In the genomic region with DNA sequence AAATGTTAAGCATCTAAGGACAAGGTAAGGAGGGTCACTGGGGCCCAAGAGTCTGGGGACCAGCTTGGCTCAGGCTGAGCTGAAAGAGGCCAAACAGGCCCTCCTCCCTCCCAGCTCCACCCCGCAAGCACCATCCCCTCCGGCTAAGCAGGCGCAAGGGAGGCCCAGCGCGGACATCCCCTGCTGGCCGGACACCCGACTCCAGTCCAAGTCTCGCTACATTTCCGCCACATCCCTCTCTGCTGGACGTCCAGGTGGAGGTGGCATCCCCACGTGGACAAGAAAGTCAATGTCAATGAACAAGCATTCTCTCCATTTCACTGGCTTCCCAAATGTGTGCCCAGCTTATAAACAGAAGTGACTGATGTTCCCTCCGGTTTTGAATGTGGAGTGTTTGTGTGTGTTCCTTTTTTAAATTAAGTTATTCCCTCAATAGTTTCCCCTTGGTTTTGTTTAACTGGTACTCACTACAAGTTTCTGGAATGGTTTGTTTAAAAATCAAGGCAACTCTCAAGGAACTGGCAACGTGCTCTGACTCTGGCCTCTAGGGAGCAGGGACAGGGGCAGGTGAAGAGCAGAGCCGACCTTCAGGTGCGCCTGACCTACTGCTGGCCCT, we compare ENCODE assay signal across 18 cellular contexts. TPM values are rescaled to one million over a fixed set of nuclear protein-coding genes. Genes with fewer than 3 reads are reported as not detected.
DNase-seq lines count a peak whose midpoint lies in the region; ATAC-seq and TF ChIP-seq lines count a peak whose summit lies in the region.
"Had no signal": no experiment of that assay in that cellular context is flagged by ENCODE, and none has a peak within 500 bp of the region (broad histone marks: within the 10 kb centered on the region; RNA-seq: fewer than 3 reads in every experiment).

No MANE protein-coding gene starts in this region.

- peak; percentile 35 for DNase-seq in natural killer cell treated with Interleukin-12 subunit alpha and Interleukin-12 subunit beta and Interleukin-15 and Interleukin-18, amount 100 ng/mL, for 72 hours (ENCODE audit: low spot score)
- DNase-seq in natural killer cell (no peak), nephron progenitor cell (no peak), GM19238 (ENCODE audit: insufficient read length, low spot score) (no peak), EL (no peak), prostate gland (ENCODE audit: low spot score) (no peak), KG1 (lab: John Stamatoyannopoulos, UW) (no peak)
- DNase-seq: DMS153, HCEC 1CT, MV-4-11, NCI-H1436, NCI-H2029 treated with DMSO at 0.1 percent for 48 hours, NCI-H510A, NCI-H774 had no signal

- H3K36me3 Mint-ChIP-seq in natural killer cell treated with Interleukin-12 subunit alpha and Interleukin-12 subunit beta and Interleukin-15 and Interleukin-18, amount 100 ng/mL, for 72 hours = peaks cover 7% of the 10 kb centered on the region
- H3K36me3 Mint-ChIP-seq in natural killer cell = peaks cover 13% of the 10 kb centered on the region
- peaks cover 53% of the 10 kb centered on the region for H3K36me3 Mint-ChIP-seq in brain
- peaks cover 46% of the 10 kb centered on the region for H3K36me3 Mint-ChIP-seq in nephron progenitor cell (ENCODE audit: low read depth)

- no peaks in the 10 kb centered on the region for H3K27me3 ChIP-seq in prostate gland (replicated peaks; ENCODE audit: insufficient read depth)
- H3K27me3 ChIP-seq: SJSA1 had no signal

- peaks cover 12 to 35% of the 10 kb centered on the region in 2 donors for H3K36me3 ChIP-seq in prostate gland

- TF ChIP-seq POLR2A in prostate gland (IDR thresholded peaks at IDR 0.05) = no peak

- H3K27me3 Mint-ChIP-seq in natural killer cell treated with Interleukin-12 subunit alpha and Interleukin-12 subunit beta and Interleukin-15 and Interleukin-18, amount 100 ng/mL, for 72 hours = no peaks in the 10 kb centered on the region
- H3K27me3 Mint-ChIP-seq in natural killer cell (ENCODE audit: low read depth in 2 of 2) = no peaks in the 10 kb centered on the region
- H3K27me3 Mint-ChIP-seq in brain = peaks cover 4% of the 10 kb centered on the region
- H3K27me3 Mint-ChIP-seq in nephron progenitor cell (ENCODE audit: low read depth, poor library complexity) = no peaks in the 10 kb centered on the region

- ATAC-seq in natural killer cell treated with Interleukin-12 subunit alpha and Interleukin-12 subunit beta and Interleukin-15 and Interleukin-18, amount 100 ng/mL, for 72 hours = no peak
- ATAC-seq in natural killer cell = no peak

- peaks cover 0 to under 1% of the 10 kb centered on the region in 2 donors for H3K4me1 Mint-ChIP-seq in natural killer cell treated with Interleukin-12 subunit alpha and Interleukin-12 subunit beta and Interleukin-15 and Interleukin-18, amount 100 ng/mL, for 72 hours (ENCODE audit: low read depth in 2 of 2)
- H3K4me1 Mint-ChIP-seq in natural killer cell (peaks cover 0 to under 1% of the 10 kb centered on the region in 2 donors), brain (peaks cover 23% of the 10 kb centered on the region), nephron progenitor cell (peaks cover 30% of the 10 kb centered on the region)

- H3K4me1 ChIP-seq in prostate gland (replicated peaks) = no peaks in the 10 kb centered on the region
- H3K4me1 ChIP-seq: SJSA1 had no signal

- no peak overlapping the region for H3K4me3 ChIP-seq in prostate gland
- H3K4me3 ChIP-seq: A549, SJSA1 had no signal

- H3K27ac Mint-ChIP-seq in natural killer cell treated with Interleukin-12 subunit alpha and Interleukin-12 subunit beta and Interleukin-15 and Interleukin-18, amount 100 ng/mL, for 72 hours = no peak overlapping the region
- H3K27ac Mint-ChIP-seq in natural killer cell (no peak overlapping the region), brain (peak overlapping the region; percentile 38 to 96 (median 81)), nephron progenitor cell (peak overlapping the region; percentile 74)

- intact Hi-C loops in natural killer cell (cut with micrococcal nuclease) = no loop called here
- intact Hi-C loops in prostate gland (cut with DNase I) = loop anchor here (10.0 kb wide), 1 partner anchor 79 kb away; no protein-coding TSS in a partner anchor

- no peak overlapping the region for H3K4me3 Mint-ChIP-seq in natural killer cell treated with Interleukin-12 subunit alpha and Interleukin-12 subunit beta and Interleukin-15 and Interleukin-18, amount 100 ng/mL, for 72 hours
- H3K4me3 Mint-ChIP-seq in natural killer cell = no peak overlapping the region
- H3K4me3 Mint-ChIP-seq in brain = no peak overlapping the region
- no peak overlapping the region for H3K4me3 Mint-ChIP-seq in nephron progenitor cell

- TF ChIP-seq CTCF in natural killer cell (IDR thresholded peaks at IDR 0.05) = no peak
- TF ChIP-seq CTCF in brain (conservative IDR thresholded peaks at IDR 0.05) = no peak
- TF ChIP-seq CTCF in nephron progenitor cell (IDR thresholded peaks at IDR 0.05) = no peak
- no peak for TF ChIP-seq CTCF in prostate gland (IDR thresholded peaks at IDR 0.05)

- H3K27ac ChIP-seq in prostate gland = no peak overlapping the region
- H3K27ac ChIP-seq: A549, C4-2B, SJSA1 had no signal

- H3K9me3 ChIP-seq in prostate gland = no peaks in the 10 kb centered on the region
- H3K9me3 ChIP-seq: A549, SJSA1 had no signal

- 74% methylated on average over 15 of the region's 15 CpGs for WGBS in prostate gland

- no peaks in the 10 kb centered on the region for H3K9me3 Mint-ChIP-seq in natural killer cell treated with Interleukin-12 subunit alpha and Interleukin-12 subunit beta and Interleukin-15 and Interleukin-18, amount 100 ng/mL, for 72 hours
- no peaks in the 10 kb centered on the region for H3K9me3 Mint-ChIP-seq in natural killer cell
- H3K9me3 Mint-ChIP-seq in brain = no peaks in the 10 kb centered on the region
- H3K9me3 Mint-ChIP-seq in nephron progenitor cell = no peaks in the 10 kb centered on the region

RNA-seq across cellular contexts. Expression of a gene that starts 35.4 kb away (rescaled TPM):
- 100 to 1,000 TPM; 136 to 207 TPM for total RNA-seq in natural killer cell treated with Interleukin-12 subunit alpha and Interleukin-12 subunit beta and Interleukin-15 and Interleukin-18, amount 100 ng/mL, for 72 hours
- total RNA-seq in natural killer cell (100 to 1,000 TPM; 324 to 488 (median 428) TPM), prostate gland (1,000 to 10,000 TPM; 1,144 to 1,344 TPM)
- polyA plus RNA-seq in brain (ENCODE audit: insufficient read depth, low read depth, low replicate concordance) = 1,531 TPM

RNA-seq across cellular contexts. Expression of a gene that starts 42.3 kb away (rescaled TPM):
- 10 to 100 TPM; 18.8 to 19.7 TPM for total RNA-seq in natural killer cell treated with Interleukin-12 subunit alpha and Interleukin-12 subunit beta and Interleukin-15 and Interleukin-18, amount 100 ng/mL, for 72 hours
- total RNA-seq in natural killer cell = 100 to 1,000 TPM; 134 to 193 (median 178) TPM
- polyA plus RNA-seq in brain (ENCODE audit: insufficient read depth, low read depth, low replicate concordance) = 36.9 TPM
- total RNA-seq in prostate gland = 10 to 100 TPM; 23.1 to 40.2 TPM

Comparison
In these comparisons a context has a peak if more than half of its experiments do, and no peak if none do; other contexts are left out.
1. H3K27ac Mint-ChIP-seq: peak in brain (5 of 5) and nephron progenitor cell (single experiment); none in natural killer cell treated with Interleukin-12 subunit alpha and Interleukin-12 subunit beta and Interleukin-15 and Interleukin-18, amount 100 ng/mL, for 72 hours (0 of 2) and natural killer cell (0 of 2).